Comparison of ENCODE assay signal across 38 cellular contexts in the genomic region with DNA sequence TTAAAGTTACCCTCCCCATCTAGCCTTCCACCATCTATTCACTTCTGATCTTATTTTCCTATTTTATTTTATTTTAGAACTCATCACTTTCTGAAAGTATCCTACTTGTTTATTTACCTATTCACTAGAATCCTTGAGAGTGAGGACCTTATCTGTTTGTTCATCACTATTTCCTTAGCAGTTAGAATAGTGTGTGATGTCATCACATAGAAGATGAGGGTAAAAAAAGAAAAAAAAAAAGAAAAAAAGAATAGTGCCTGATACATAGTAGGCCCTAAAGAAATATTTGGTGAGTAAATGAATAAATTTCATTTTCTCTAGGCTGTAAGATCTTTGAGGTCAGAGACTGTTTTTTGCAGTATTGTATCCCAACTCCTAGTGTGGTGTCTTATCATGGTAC. TPM values are rescaled to one million over a fixed set of nuclear protein-coding genes. Genes with fewer than 3 reads are reported as not detected.
"Had no signal": no experiment of that assay in that cellular context is flagged by ENCODE, and none has a peak within 500 bp of the region (broad histone marks: within the 10 kb centered on the region; RNA-seq: fewer than 3 reads in every experiment).

No MANE protein-coding gene starts in this region.

- H3K9me3 ChIP-seq: MG63 had no signal

- H3K27me3 ChIP-seq: MG63 had no signal

- H3K27ac ChIP-seq: KMS-11 had no signal

- H3K4me3 ChIP-seq: MG63 had no signal

- H3K4me2 ChIP-seq: KMS-11 had no signal

- H3K9ac ChIP-seq: KMS-11 had no signal

- DNase-seq: Karpas-422, Kasumi-1, MG63, MM.1S, MV-4-11, NCI-H1048, NCI-H1092, NCI-H1092 treated with DMSO at 0.1 percent for 48 hours, NCI-H1105, NCI-H1105 treated with DMSO at 0.1 percent for 48 hours, NCI-H1417, NCI-H1417 treated with DMSO at 0.1 percent for 48 hours, NCI-H1436, NCI-H1436 treated with DMSO at 0.1 percent for 48 hours, NCI-H146, NCI-H1694, NCI-H1694 treated with DMSO at 0.1 percent for 48 hours, NCI-H187, NCI-H187 treated with DMSO at 0.1 percent for 48 hours, NCI-H1930, NCI-H2029, NCI-H2029 treated with DMSO at 0.1 percent for 48 hours, NCI-H2081, NCI-H2081 treated with DMSO at 0.1 percent for 48 hours, NCI-H2107, NCI-H2171, NCI-H2171 treated with DMSO at 0.1 percent for 48 hours, NCI-H2227 treated with DMSO at 0.1 percent for 48 hours, NCI-H226, NCI-H345, NCI-H446, NCI-H446 treated with DMSO at 0.1 percent for 48 hours, NCI-H510A, NCI-H510A treated with DMSO at 0.1 percent for 48 hours had no signal

RNA-seq across cellular contexts. Expression of gene DNAJB13, which starts 37.4 kb away (rescaled TPM):
- total RNA-seq: LHCN-M2, M059J, NCI-H460 had no signal
